Comparison of ENCODE assay signal across 25 cellular contexts in genomic region chr2:232885264-232885961, GRCh38. TPM values are rescaled to one million over a fixed set of nuclear protein-coding genes. Genes with fewer than 3 reads are reported as not detected.
DNase-seq lines count a peak whose midpoint lies in the region; TF ChIP-seq lines count a peak whose summit lies in the region.
"Had no signal": no experiment of that assay in that cellular context is flagged by ENCODE, and none has a peak within 500 bp of the region (broad histone marks: within the 10 kb centered on the region; RNA-seq: fewer than 3 reads in every experiment).

No MANE protein-coding gene starts in this region.

- no peak for TF ChIP-seq CTCF in epithelial cell of esophagus (IDR thresholded peaks at IDR 0.05; ENCODE audit: insufficient read depth, low read depth, low read length, missing control alignments)
- TF ChIP-seq CTCF in osteoblast (IDR thresholded peaks at IDR 0.05; ENCODE audit: extremely low read depth, low read depth, low read length): no peak

- H3K9me3 ChIP-seq in osteoblast (ENCODE audit: low read depth, low read length): no peaks in the 10 kb centered on the region
- H3K9me3 ChIP-seq: ascending aorta, neutrophil, psoas muscle, vagina had no signal

- no peak overlapping the region for H3K27ac ChIP-seq in osteoblast (ENCODE audit: low read depth, low read length)
- H3K27ac ChIP-seq: ascending aorta, neutrophil, psoas muscle, vagina had no signal

- no peaks in the 10 kb centered on the region for H4K20me1 ChIP-seq in osteoblast (ENCODE audit: insufficient read depth, low read length)

- no peak overlapping the region for H3K4me2 ChIP-seq in osteoblast (ENCODE audit: insufficient read depth, low read length)

- H3K27me3 ChIP-seq in H7 (ENCODE audit: control insufficient read depth, insufficient read depth, low read length) (no peaks in the 10 kb centered on the region), osteoblast (ENCODE audit: insufficient read depth, low read length) (no peaks in the 10 kb centered on the region)
- H3K27me3 ChIP-seq: ascending aorta, neutrophil, vagina had no signal

- no peaks in the 10 kb centered on the region for H3K79me2 ChIP-seq in osteoblast (ENCODE audit: insufficient read depth, low read length)

- no peaks in the 10 kb centered on the region for H3K4me1 ChIP-seq in osteoblast (ENCODE audit: insufficient read depth, low read length)
- H3K4me1 ChIP-seq: ascending aorta, psoas muscle, vagina had no signal

- peak; percentile 53 for DNase-seq in activated effector memory CD4-positive, alpha-beta T cell treated with anti-CD3 and anti-CD28 coated beads, Interleukin-2, amount 50 U/mL, for 16 hours
- no peak for DNase-seq in activated effector memory CD4-positive, alpha-beta T cell treated with Interleukin-2 at 50 U/mL for 16 hours
- peak; percentile 33 for DNase-seq in H7
- DNase-seq in epithelial cell of esophagus (ENCODE audit: low read depth): peak; percentile 54
- DNase-seq in osteoblast (ENCODE audit: insufficient read length, low spot score, missing footprints): peak; percentile 78
- no peak for DNase-seq in activated CD8-positive, alpha-beta memory T cell treated with anti-CD3 and anti-CD28 coated beads, Interleukin-2, amount 50 U/mL, for 48 hours
- DNase-seq in SW 1271 (lab: John Stamatoyannopoulos, UW): no peak
- DNase-seq in Ammon's horn (ENCODE audit: low spot score): no peak
- DNase-seq: activated CD4-positive, alpha-beta T cell treated with anti-CD3 and anti-CD28 coated beads, Interleukin-2, amount 50 U/mL, for 48 hours; activated CD8-positive, alpha-beta memory T cell treated with anti-CD3 and anti-CD28 coated beads, Interleukin-2, amount 50 U/mL, for 4 hours; CD4-positive, alpha-beta T cell; central memory CD4-positive, alpha-beta T cell; dermis blood vessel endothelial cell; HFFc6; NCI-H1092; NCI-H1694 treated with DMSO at 0.1 percent for 48 hours; NCI-H2171; NCI-H510A; SIG-M5; stimulated activated naive CD4-positive, alpha-beta T cell treated with Interleukin-2 at 50 U/mL for 16 hours; T-cell had no signal

- H3K36me3 ChIP-seq in H7 (replicated peaks; ENCODE audit: control insufficient read depth, insufficient read depth, low read length) (no peaks in the 10 kb centered on the region), osteoblast (ENCODE audit: insufficient read depth, low read length) (no peaks in the 10 kb centered on the region)
- H3K36me3 ChIP-seq: ascending aorta, neutrophil, vagina had no signal

- H2AFZ ChIP-seq in osteoblast (ENCODE audit: low read length): no peak overlapping the region

- H3K4me3 ChIP-seq in H7 (ENCODE audit: insufficient read depth, low read depth, low read length): no peak overlapping the region
- no peak overlapping the region for H3K4me3 ChIP-seq in epithelial cell of esophagus (ENCODE audit: low read length)
- H3K4me3 ChIP-seq in osteoblast (ENCODE audit: insufficient read depth, low read length): no peak overlapping the region
- H3K4me3 ChIP-seq: ascending aorta, psoas muscle, vagina had no signal

RNA-seq across cellular contexts. Expression of gene SNORC, which starts 15.3 kb away (rescaled TPM):
- 1.6 and 5.2 TPM in 2 replicates for total RNA-seq in H7 (2014; rRNA removed; shearing (Covaris generic))
- total RNA-seq in osteoblast: 0.72 and 0.88 TPM in 2 replicates
- total RNA-seq: ascending aorta, vagina had no signal

Comparison
In these comparisons a context has a peak if more than half of its experiments do, and no peak if none do; other contexts are left out.
1. DNase-seq: peak in activated effector memory CD4-positive, alpha-beta T cell treated with anti-CD3 and anti-CD28 coated beads, Interleukin-2, amount 50 U/mL, for 16 hours (single experiment), H7 (single experiment), epithelial cell of esophagus (single experiment) and osteoblast (single experiment); none in activated effector memory CD4-positive, alpha-beta T cell treated with Interleukin-2 at 50 U/mL for 16 hours (single experiment), activated CD8-positive, alpha-beta memory T cell treated with anti-CD3 and anti-CD28 coated beads, Interleukin-2, amount 50 U/mL, for 48 hours (single experiment), SW 1271 (0 of 2) and Ammon's horn (single experiment).